8 cellular contexts compared by ENCODE assay signal in the genomic region with DNA sequence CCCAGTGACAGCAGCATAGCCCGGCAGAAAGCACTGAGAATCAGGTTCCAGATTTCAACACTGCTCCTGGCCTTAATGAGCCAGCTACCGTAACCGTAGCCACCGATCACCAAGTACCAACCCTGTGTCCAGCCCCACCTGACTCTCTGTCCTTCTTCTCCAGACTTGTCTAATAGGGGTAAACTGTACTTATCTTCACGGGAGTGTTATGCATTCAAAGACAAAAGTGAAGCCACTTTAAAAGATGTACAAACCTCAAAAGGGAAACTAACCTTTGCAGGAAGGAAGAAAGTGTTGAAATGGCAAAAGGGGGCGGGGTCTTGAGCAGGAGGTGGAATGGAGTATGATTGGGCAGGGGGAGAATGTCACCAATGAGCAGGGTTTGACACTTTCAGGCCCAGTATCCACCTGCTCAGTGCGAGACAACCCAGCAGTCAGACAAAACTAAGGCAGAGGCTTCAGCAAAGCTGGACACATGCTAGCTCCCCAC.
DNase-seq lines count a peak whose midpoint lies in the region; ATAC-seq and TF ChIP-seq lines count a peak whose summit lies in the region.

No MANE protein-coding gene starts in this region.

- TF ChIP-seq CTCF in CD8-positive, alpha-beta T cell (IDR thresholded peaks at IDR 0.05), result no peak

- no peaks in the 10 kb centered on the region for H3K36me3 ChIP-seq in CD8-positive, alpha-beta T cell (ENCODE audit: insufficient read depth, low read length)

- H3K27ac Mint-ChIP-seq in CD8-positive, alpha-beta T cell, result peak overlapping the region; percentile 87
- H3K27ac Mint-ChIP-seq in effector memory CD8-positive, alpha-beta T cell, result peak overlapping the region; percentile 59 to 85
- peak overlapping the region; percentile 65 for H3K27ac Mint-ChIP-seq in stimulated activated memory B cell treated with anti-CD40 and anti-IgM and Interleukin-4, amounts not matched to agents 10 μg/mL and 1 μg/mL and 100 μg/mL, for 72 hours

- no peaks in the 10 kb centered on the region for H3K9me3 ChIP-seq in CD8-positive, alpha-beta T cell (ENCODE audit: low read length)

- peak; percentile 39 to 82 (median 68) for DNase-seq in CD8-positive, alpha-beta T cell
- DNase-seq in T-helper 9 cell (peak; percentile 52), NCI-H446 (lab: John Stamatoyannopoulos, UW) (no peak)
- peak; percentile 67 to 75 (median 74) for DNase-seq in effector memory CD8-positive, alpha-beta T cell

- intact Hi-C loops in CD8-positive, alpha-beta T cell (cut with DNase I, micrococcal nuclease), result loop anchor here (1.0 to 5.0 kb wide), 5 partner anchors 12 to 301 kb away; a partner anchor contains a TSS

- peak overlapping the region; percentile 28 for H3K4me3 ChIP-seq in CD8-positive, alpha-beta T cell (ENCODE audit: low read depth, low read length)

- H3K4me3 Mint-ChIP-seq in CD8-positive, alpha-beta T cell, result peak overlapping the region; percentile 72
- peak overlapping the region; percentile 45 to 62 for H3K4me3 Mint-ChIP-seq in effector memory CD8-positive, alpha-beta T cell
- H3K4me3 Mint-ChIP-seq in stimulated activated memory B cell treated with anti-CD40 and anti-IgM and Interleukin-4, amounts not matched to agents 10 μg/mL and 1 μg/mL and 100 μg/mL, for 72 hours, result peak overlapping the region; percentile 13

- no peaks in the 10 kb centered on the region for H3K27me3 Mint-ChIP-seq in CD8-positive, alpha-beta T cell (ENCODE audit: low read depth)
- H3K27me3 Mint-ChIP-seq in effector memory CD8-positive, alpha-beta T cell, result no peaks in the 10 kb centered on the region
- H3K27me3 Mint-ChIP-seq in stimulated activated memory B cell treated with anti-CD40 and anti-IgM and Interleukin-4, amounts not matched to agents 10 μg/mL and 1 μg/mL and 100 μg/mL, for 72 hours, result no peaks in the 10 kb centered on the region

- H3K4me1 Mint-ChIP-seq in CD8-positive, alpha-beta T cell (ENCODE audit: low read depth), result peaks cover 77% of the 10 kb centered on the region
- peaks cover 67 to 81% of the 10 kb centered on the region in 2 donors for H3K4me1 Mint-ChIP-seq in effector memory CD8-positive, alpha-beta T cell (ENCODE audit: low read depth in 2 of 2)
- peaks cover 77% of the 10 kb centered on the region for H3K4me1 Mint-ChIP-seq in stimulated activated memory B cell treated with anti-CD40 and anti-IgM and Interleukin-4, amounts not matched to agents 10 μg/mL and 1 μg/mL and 100 μg/mL, for 72 hours

- POLR2A ChIA-PET in CD8-positive, alpha-beta T cell (lab: Charles Lee), result no interaction called here

- H3K27ac ChIP-seq in CD8-positive, alpha-beta T cell (ENCODE audit: low read depth, low read length), result no peak overlapping the region

- peak; percentile 88 for ATAC-seq in CD8-positive, alpha-beta T cell
- ATAC-seq in HG02798 (IDR thresholded peaks at IDR 0.05; ENCODE audit: poor library complexity, unreplicated experiment) (peak; percentile 55), GM18868 (IDR thresholded peaks at IDR 0.05; ENCODE audit: unreplicated experiment) (no peak), GM18519 (IDR thresholded peaks at IDR 0.05; ENCODE audit: low FRiP score, unreplicated experiment) (no peak)
- peak; percentile 76 for ATAC-seq in effector memory CD8-positive, alpha-beta T cell (replicated peaks)
- ATAC-seq in stimulated activated memory B cell treated with anti-CD40 and anti-IgM and Interleukin-4, amounts not matched to agents 10 μg/mL and 1 μg/mL and 100 μg/mL, for 72 hours, result peak; percentile 87

- no peaks in the 10 kb centered on the region for H3K36me3 Mint-ChIP-seq in CD8-positive, alpha-beta T cell
- peaks cover 5% of the 10 kb centered on the region for H3K36me3 Mint-ChIP-seq in effector memory CD8-positive, alpha-beta T cell (ENCODE audit: insufficient read depth)
- peaks cover 18% of the 10 kb centered on the region for H3K36me3 Mint-ChIP-seq in stimulated activated memory B cell treated with anti-CD40 and anti-IgM and Interleukin-4, amounts not matched to agents 10 μg/mL and 1 μg/mL and 100 μg/mL, for 72 hours

- CTCF ChIA-PET in CD8-positive, alpha-beta T cell (lab: Charles Lee), result interaction anchor here (1.6 kb wide), 1 partner anchor 301 kb away, joined by 4 read pairs; no protein-coding TSS in a partner anchor

- H3K27me3 ChIP-seq in CD8-positive, alpha-beta T cell (ENCODE audit: insufficient read depth, low read length), result no peaks in the 10 kb centered on the region

- H3K4me1 ChIP-seq in CD8-positive, alpha-beta T cell (ENCODE audit: insufficient read depth, low read length), result peaks cover 45% of the 10 kb centered on the region

- H3K9me3 Mint-ChIP-seq in CD8-positive, alpha-beta T cell, result no peaks in the 10 kb centered on the region
- no peaks in the 10 kb centered on the region for H3K9me3 Mint-ChIP-seq in effector memory CD8-positive, alpha-beta T cell
- no peaks in the 10 kb centered on the region for H3K9me3 Mint-ChIP-seq in stimulated activated memory B cell treated with anti-CD40 and anti-IgM and Interleukin-4, amounts not matched to agents 10 μg/mL and 1 μg/mL and 100 μg/mL, for 72 hours

Comparison
In these comparisons a context has a peak if more than half of its experiments do, and no peak if none do; other contexts are left out.
1. ATAC-seq: peak in CD8-positive, alpha-beta T cell (single experiment), HG02798 (single experiment), effector memory CD8-positive, alpha-beta T cell (single experiment) and stimulated activated memory B cell treated with anti-CD40 and anti-IgM and Interleukin-4, amounts not matched to agents 10 μg/mL and 1 μg/mL and 100 μg/mL, for 72 hours (single experiment); none in GM18868 (single experiment) and GM18519 (single experiment).
2. DNase-seq: peak in CD8-positive, alpha-beta T cell (7 of 7), T-helper 9 cell (single experiment) and effector memory CD8-positive, alpha-beta T cell (3 of 3); none in NCI-H446 (0 of 2).
3. H3K4me3 Mint-ChIP-seq: peak in every context shown above with its lines; median percentile 72 in CD8-positive, alpha-beta T cell; 54 in effector memory CD8-positive, alpha-beta T cell; 13 in stimulated activated memory B cell treated with anti-CD40 and anti-IgM and Interleukin-4, amounts not matched to agents 10 μg/mL and 1 μg/mL and 100 μg/mL, for 72 hours.
4. Peak in every context shown above with its lines, with median percentiles within 50 percentile points of each other: H3K27ac Mint-ChIP-seq.